Comparison of ENCODE assay signal across 23 cellular contexts in genomic region chr6:168675933-168676551, GRCh38.
DNase-seq lines count a peak whose midpoint lies in the region; ATAC-seq, FAIRE-seq and TF ChIP-seq lines count a peak whose summit lies in the region.
"Had no signal": no experiment of that assay in that cellular context is flagged by ENCODE, and none has a peak within 500 bp of the region (broad histone marks: within the 10 kb centered on the region; RNA-seq: fewer than 3 reads in every experiment).

No MANE protein-coding gene starts in this region.

- DNase-seq in Calu3 (no peak), ecto neural progenitor cell (ENCODE audit: low spot score) (peak; percentile 36), osteocyte (ENCODE audit: extremely low spot score, unreplicated experiment) (peak; percentile 54), upper lobe of right lung (peak; percentile 33), D721Med (ENCODE audit: insufficient read length, low spot score) (no peak), nephron progenitor cell (no peak)
- DNase-seq in activated CD8-positive, alpha-beta memory T cell treated with anti-CD3 and anti-CD28 coated beads, Interleukin-2, amount 50 U/mL, for 48 hours: no peak
- DNase-seq: ACHN; BE2C; C1 segment of cervical spinal cord; CD4-positive, CD25-positive, alpha-beta regulatory T cell; CD8-positive, alpha-beta memory T cell; COR-L47; DMS53; DND-41; EL; GM23248 had no signal

- H3K9me3 ChIP-seq in upper lobe of right lung: no peaks in the 10 kb centered on the region
- H3K9me3 ChIP-seq: BE2C, HAP-1 had no signal

- H3K4me3 Mint-ChIP-seq in Calu3 (ENCODE audit: low read depth, unreplicated experiment) (no peak overlapping the region), osteocyte (ENCODE audit: unreplicated experiment) (no peak overlapping the region), nephron progenitor cell (no peak overlapping the region)
- H3K4me3 Mint-ChIP-seq: CD4-positive, CD25-positive, alpha-beta regulatory T cell; IgD-negative memory B cell had no signal

- TF ChIP-seq CTCF in Calu3 (IDR thresholded peaks at IDR 0.05; ENCODE audit: unreplicated experiment): no peak
- TF ChIP-seq CTCF in osteocyte (IDR thresholded peaks at IDR 0.05): no peak
- TF ChIP-seq CTCF in upper lobe of right lung (IDR thresholded peaks at IDR 0.05): no peak
- TF ChIP-seq CTCF in D721Med (IDR thresholded peaks at IDR 0.05; ENCODE audit: insufficient read depth, missing control alignments): no peak
- no peak for TF ChIP-seq CTCF in nephron progenitor cell (IDR thresholded peaks at IDR 0.05)

- H3K4me1 ChIP-seq in upper lobe of right lung: no peaks in the 10 kb centered on the region
- H3K4me1 ChIP-seq: BE2C, HAP-1 had no signal

- H3K4me1 Mint-ChIP-seq in Calu3 (ENCODE audit: low read depth, unreplicated experiment) (peaks cover 67% of the 10 kb centered on the region), osteocyte (ENCODE audit: unreplicated experiment) (peaks cover 2% of the 10 kb centered on the region), nephron progenitor cell (peaks cover 61% of the 10 kb centered on the region)
- H3K4me1 Mint-ChIP-seq: CD4-positive, CD25-positive, alpha-beta regulatory T cell; CD8-positive, alpha-beta memory T cell; IgD-negative memory B cell had no signal

- no peak for ATAC-seq in upper lobe of right lung
- ATAC-seq: GM12878, HepG2 had no signal

- no peak overlapping the region for H3K27ac ChIP-seq in upper lobe of right lung
- H3K27ac ChIP-seq: GM23248 had no signal

- H3K27ac Mint-ChIP-seq in Calu3 (ENCODE audit: unreplicated experiment) (peak overlapping the region; percentile 98), osteocyte (ENCODE audit: unreplicated experiment) (no peak overlapping the region), nephron progenitor cell (no peak overlapping the region)
- H3K27ac Mint-ChIP-seq: CD4-positive, CD25-positive, alpha-beta regulatory T cell; CD8-positive, alpha-beta memory T cell; IgD-negative memory B cell had no signal

- H3K36me3 ChIP-seq in upper lobe of right lung: no peaks in the 10 kb centered on the region
- H3K36me3 ChIP-seq: BE2C, HAP-1 had no signal

- H3K27me3 Mint-ChIP-seq in Calu3 (ENCODE audit: unreplicated experiment) (no peaks in the 10 kb centered on the region), osteocyte (ENCODE audit: unreplicated experiment) (peaks cover 5% of the 10 kb centered on the region), nephron progenitor cell (ENCODE audit: low read depth, poor library complexity) (peaks cover 2% of the 10 kb centered on the region)
- H3K27me3 Mint-ChIP-seq: CD4-positive, CD25-positive, alpha-beta regulatory T cell; IgD-negative memory B cell had no signal

- no peaks in the 10 kb centered on the region for H3K9me3 Mint-ChIP-seq in Calu3 (ENCODE audit: low read depth, unreplicated experiment)
- no peaks in the 10 kb centered on the region for H3K9me3 Mint-ChIP-seq in osteocyte (ENCODE audit: unreplicated experiment)
- H3K9me3 Mint-ChIP-seq in nephron progenitor cell: peaks cover 20% of the 10 kb centered on the region
- H3K9me3 Mint-ChIP-seq: CD8-positive, alpha-beta memory T cell had no signal

- H3K27me3 ChIP-seq in upper lobe of right lung: no peaks in the 10 kb centered on the region
- H3K27me3 ChIP-seq: BE2C had no signal

- BruUV-seq in Calu3 (replicated peaks; lab: Mats Ljungman, UMichigan): no TSS peak

- FAIRE-seq in D721Med (lab: Jason Lieb, UNC): no peak
- FAIRE-seq: A204.1, GM12878, GM19239, HepG2 had no signal

- H3K4me3 ChIP-seq in upper lobe of right lung: no peak overlapping the region
- H3K4me3 ChIP-seq: GM12878, GM23248, HAP-1 had no signal

- CTCF ChIA-PET in Calu3 (lab: Charles Lee): interaction anchor here (0.7 to 1.9 kb wide), 5 partner anchors 9 to 39 kb away, joined by 3 to 8 read pairs (median 3); no protein-coding TSS in a partner anchor

- peaks cover 43% of the 10 kb centered on the region for H3K36me3 Mint-ChIP-seq in Calu3 (ENCODE audit: insufficient read depth, unreplicated experiment)
- H3K36me3 Mint-ChIP-seq in osteocyte (ENCODE audit: unreplicated experiment): no peaks in the 10 kb centered on the region
- no peaks in the 10 kb centered on the region for H3K36me3 Mint-ChIP-seq in nephron progenitor cell (ENCODE audit: low read depth)
- H3K36me3 Mint-ChIP-seq: CD4-positive, CD25-positive, alpha-beta regulatory T cell; IgD-negative memory B cell had no signal

- intact Hi-C loops in Calu3 (cut with micrococcal nuclease; ENCODE audit: unreplicated experiment): no loop called here
- intact Hi-C loops in upper lobe of right lung (cut with DNase I): no loop called here

Comparison
In these comparisons a context has a peak if more than half of its experiments do, and no peak if none do; other contexts are left out.
1. DNase-seq: peak in ecto neural progenitor cell (single experiment), osteocyte (single experiment) and upper lobe of right lung (single experiment); none in Calu3 (single experiment), D721Med (single experiment), nephron progenitor cell (single experiment) and activated CD8-positive, alpha-beta memory T cell treated with anti-CD3 and anti-CD28 coated beads, Interleukin-2, amount 50 U/mL, for 48 hours (single experiment).